8 cellular contexts compared by ENCODE assay signal in genomic region chr12:111444314-111444705, GRCh38. TPM values are rescaled to one million over a fixed set of nuclear protein-coding genes. Genes with fewer than 3 reads are reported as not detected.
DNase-seq lines count a peak whose midpoint lies in the region; ATAC-seq, FAIRE-seq and TF ChIP-seq lines count a peak whose summit lies in the region.

No MANE protein-coding gene starts in this region.

- H3K36me3 ChIP-seq in OCI-LY3 (replicated peaks; ENCODE audit: low read depth, low read length) (peaks cover 60% of the 10 kb centered on the region), uterus (no peaks in the 10 kb centered on the region)

- no peak overlapping the region for H2AFZ ChIP-seq in OCI-LY3 (ENCODE audit: low read depth, low read length)

- TF ChIP-seq CTCF in OCI-LY3 (IDR thresholded peaks at IDR 0.05; ENCODE audit: low read depth, low read length) (no peak), uterus (IDR thresholded peaks at IDR 0.05) (no peak)

- H3K4me3 ChIP-seq in OCI-LY3 (ENCODE audit: low read length) (peak overlapping the region; percentile 58), uterus (no peak overlapping the region)

- no peak for TF ChIP-seq POLR2A in uterus (IDR thresholded peaks at IDR 0.05)

- H3K27ac ChIP-seq in OCI-LY3 (ENCODE audit: low read length), result peak overlapping the region; percentile 68
- peak overlapping the region; percentile 48 to 57 for H3K27ac ChIP-seq in uterus

- peak; percentile 36 for ATAC-seq in GM18867 (IDR thresholded peaks at IDR 0.05; ENCODE audit: unreplicated experiment)
- peak; percentile 19 for ATAC-seq in HG02571 (IDR thresholded peaks at IDR 0.05; ENCODE audit: unreplicated experiment)

- H3K4me1 ChIP-seq in OCI-LY3 (ENCODE audit: low read length) (peaks cover 49% of the 10 kb centered on the region), uterus (peaks cover 0 to 10% of the 10 kb centered on the region in 2 donors)

- H3K9me3 ChIP-seq in OCI-LY3 (ENCODE audit: insufficient read depth, low read length), result no peaks in the 10 kb centered on the region
- no peaks in the 10 kb centered on the region for H3K9me3 ChIP-seq in uterus

- H3K27me3 Mint-ChIP-seq in immature natural killer cell (ENCODE audit: low read depth in 3 of 3), result peaks cover 10 to 15% (median 11%) of the 10 kb centered on the region in 3 donors

- H3K36me3 Mint-ChIP-seq in immature natural killer cell, result peaks cover 0 to 27% (median 0%) of the 10 kb centered on the region in 3 donors

- DNase-seq in immature natural killer cell (peak in 2 of 3 donors; percentile 38 to 49), uterus (no peak), medulla oblongata (ENCODE audit: extremely low spot score) (no peak), frontal cortex (ENCODE audit: low spot score in 2 of 2) (no peak), activated gamma-delta T cell (lab: John Stamatoyannopoulos, UW) (no peak)

- H3K9me3 Mint-ChIP-seq in immature natural killer cell, result no peaks in the 10 kb centered on the region

- H3K27ac Mint-ChIP-seq in immature natural killer cell, result peak overlapping the region; percentile 92 to 97 (median 94)

- FAIRE-seq in frontal cortex (lab: Jason Lieb, UNC), result no peak

- peak overlapping the region; percentile 78 to 80 (median 79) for H3K4me3 Mint-ChIP-seq in immature natural killer cell

- intact Hi-C loops in uterus (cut with DNase I; ENCODE audit: low total_unique reads), result no loop called here

- peak overlapping the region; percentile 41; the same call in 1 of the 2 replicates for H3K9ac ChIP-seq in OCI-LY3 (ENCODE audit: low read length)

- H3K27me3 ChIP-seq in OCI-LY3 (ENCODE audit: low read depth, low read length) (peaks cover 5% of the 10 kb centered on the region; the same call in 1 of the 2 replicates), uterus (no peaks in the 10 kb centered on the region)

- peaks cover 16% of the 10 kb centered on the region; the same call in 1 of the 2 replicates for H3K79me2 ChIP-seq in OCI-LY3 (ENCODE audit: low read length)

- peak overlapping the region; percentile 87 for H3K4me2 ChIP-seq in OCI-LY3 (ENCODE audit: low read length)

- peaks cover 89 to 95% of the 10 kb centered on the region in 2 donors for H3K4me1 Mint-ChIP-seq in immature natural killer cell

- H4K20me1 ChIP-seq in OCI-LY3 (ENCODE audit: insufficient read depth, low read length), result peaks cover 94% of the 10 kb centered on the region

RNA-seq across cellular contexts. Expression of gene SH2B3, which starts 38.6 kb away (rescaled TPM):
- 10 to 100 TPM in 1 of 3 donors, 1 to 10 TPM in 1, under 1 TPM in 1; 0.08 to 13.5 (median 5.3) TPM for polyA plus RNA-seq in immature natural killer cell
- total RNA-seq in uterus (10 to 100 TPM; 11.8 to 31.3 (median 21.8) TPM), frontal cortex (2.4 TPM)

Comparison
In these comparisons a context has a peak if more than half of its experiments do, and no peak if none do; other contexts are left out.
1. DNase-seq: peak in immature natural killer cell (2 of 3); none in uterus (0 of 2), medulla oblongata (single experiment), frontal cortex (0 of 2) and activated gamma-delta T cell (single experiment).